Comparison of ENCODE assay signal across 1 cellular context in genomic region chr5:81391-82021, GRCh38.
TF ChIP-seq lines count a peak whose summit lies in the region.

No MANE protein-coding gene starts in this region.

TF ChIP-seq in H1, 55 proteins besides CTCF, POLR2A, EP300 and RAD21 (continued from another document):
- TF ChIP-seq CHD7 (IDR thresholded peaks at IDR 0.05; ENCODE audit: insufficient replicate concordance, low read length) = no peak
- no peak for TF ChIP-seq HDAC6 (IDR thresholded peaks at IDR 0.05; ENCODE audit: low read depth, low read length)
- TF ChIP-seq CREB1 (IDR thresholded peaks at IDR 0.05) = no peak
- TF ChIP-seq CEBPB (IDR thresholded peaks at IDR 0.05; ENCODE audit: low read depth, low read length) = no peak
- no peak for TF ChIP-seq RXRA (IDR thresholded peaks at IDR 0.05; ENCODE audit: insufficient read depth, low read depth, low read length)
- TF ChIP-seq CHD2 (IDR thresholded peaks at IDR 0.05; ENCODE audit: low read length) = no peak
